ENCODE assay signal across 8 cellular contexts in the genomic region with DNA sequence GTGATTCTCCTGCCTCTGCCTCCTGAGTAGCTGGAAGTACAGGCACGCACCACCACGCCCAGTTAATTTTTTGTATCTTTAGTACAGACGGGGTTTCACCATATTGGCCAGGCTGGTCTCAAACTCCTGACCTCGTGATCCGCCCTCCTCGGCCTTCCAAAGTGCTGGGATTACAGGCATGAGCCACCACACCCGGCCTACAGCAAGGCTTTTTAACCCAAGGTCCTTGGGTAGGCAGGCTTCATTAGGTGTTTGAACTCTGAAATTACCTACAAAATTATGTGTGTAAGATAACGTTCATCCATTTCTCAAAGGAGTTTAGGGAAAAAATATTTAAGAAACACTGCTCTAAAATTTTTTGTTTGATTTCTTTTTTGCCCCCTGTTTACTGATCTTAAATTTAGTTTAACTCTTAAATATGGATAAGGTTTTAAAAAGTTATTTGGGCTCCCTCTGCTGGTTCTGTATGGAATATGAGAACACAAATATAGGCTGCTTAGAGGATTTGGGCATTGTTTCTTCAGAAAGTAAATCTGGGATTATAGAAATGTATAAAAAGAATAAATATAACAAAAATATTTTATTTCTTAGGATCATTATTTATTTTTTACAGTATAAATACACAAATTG.
DNase-seq lines count a peak whose midpoint lies in the region; ATAC-seq, FAIRE-seq and TF ChIP-seq lines count a peak whose summit lies in the region.

No MANE protein-coding gene starts in this region.

- no peak overlapping the region for H2BK120ac ChIP-seq in neuronal stem cell (ENCODE audit: low read depth, low read length)

- no peaks in the 10 kb centered on the region for H3K27me3 ChIP-seq in Loucy (ENCODE audit: insufficient read depth, low read length, poor library complexity, severe bottlenecking)
- H3K27me3 ChIP-seq in adrenal gland: no peaks in the 10 kb centered on the region
- no peaks in the 10 kb centered on the region for H3K27me3 ChIP-seq in keratinocyte (ENCODE audit: control insufficient read depth, extremely low read depth, insufficient read depth, low read length)
- H3K27me3 ChIP-seq in neuronal stem cell (ENCODE audit: control insufficient read depth in 3 of 3, insufficient read depth in 3 of 3, low read depth in 1 of 3, low read length in 3 of 3): no peaks in the 10 kb centered on the region

- no peaks in the 10 kb centered on the region for H3K79me2 ChIP-seq in Loucy (ENCODE audit: insufficient read depth, low read length)
- H3K79me2 ChIP-seq in keratinocyte (ENCODE audit: control insufficient read depth, insufficient read depth, low read length): no peaks in the 10 kb centered on the region

- no peak overlapping the region for H3K18ac ChIP-seq in neuronal stem cell (ENCODE audit: low read length)

- no peak overlapping the region for H4K8ac ChIP-seq in neuronal stem cell (ENCODE audit: low read depth, low read length)

- ATAC-seq in GM21390 (IDR thresholded peaks at IDR 0.05; ENCODE audit: unreplicated experiment): no peak

- no peak overlapping the region for H2BK5ac ChIP-seq in neuronal stem cell (ENCODE audit: low read length)

- no peaks in the 10 kb centered on the region for H3K9me2 ChIP-seq in Loucy (replicated peaks; ENCODE audit: low read depth, low read length)

- no peaks in the 10 kb centered on the region for H3K9me1 ChIP-seq in keratinocyte (ENCODE audit: control insufficient read depth, extremely low read depth, insufficient read depth, low read length)

- intact Hi-C loops in adrenal gland (cut with DNase I): loop anchor here (10.0 kb wide), 3 partner anchors 82 to 732 kb away; no protein-coding TSS in a partner anchor

- H3K9ac ChIP-seq in Loucy (ENCODE audit: low read depth, low read length, poor library complexity, severe bottlenecking): no peak overlapping the region
- no peak overlapping the region for H3K9ac ChIP-seq in keratinocyte (ENCODE audit: control insufficient read depth, extremely low read depth, insufficient read depth, low read length)
- no peak overlapping the region for H3K9ac ChIP-seq in neuronal stem cell (ENCODE audit: low read depth, low read length, poor library complexity)

- no peak overlapping the region for H3K14ac ChIP-seq in neuronal stem cell (ENCODE audit: low read length)

- H3K4me1 ChIP-seq in Loucy (ENCODE audit: insufficient read depth, low read length, poor library complexity, severe bottlenecking) (no peaks in the 10 kb centered on the region), adrenal gland (replicated peaks in 1 of 2) (peaks cover 0 to 8% of the 10 kb centered on the region in 2 donors), keratinocyte (ENCODE audit: control insufficient read depth, extremely low read depth, insufficient read depth, low read length) (no peaks in the 10 kb centered on the region), neuronal stem cell (ENCODE audit: control insufficient read depth in 2 of 2, insufficient read depth in 1 of 2, low read depth in 1 of 2, low read length in 2 of 2) (no peaks in the 10 kb centered on the region)

- no peak overlapping the region for H3K23ac ChIP-seq in neuronal stem cell (ENCODE audit: low read depth, low read length, poor library complexity)

- DNase-seq in NCI-H2029 treated with DMSO at 0.1 percent for 48 hours (lab: John Stamatoyannopoulos, UW) (peak; percentile 16), NCI-H2029 (lab: John Stamatoyannopoulos, UW) (no peak), adrenal gland (no peak), keratinocyte (ENCODE audit: low read depth, low spot score) (no peak), neuronal stem cell (ENCODE audit: low spot score) (no peak), SHP77 treated with DMSO at 0.1 percent for 48 hours (lab: John Stamatoyannopoulos, UW) (no peak)

- WGBS in adrenal gland, 4 donors: 55 to 64% (median 60%) methylated on average over 8 of the region's 8 CpGs
- WGBS in neuronal stem cell (ENCODE audit: extremely low coverage in 2 of 2, insufficient read length in 2 of 2, insufficient replicate concordance in 1 of 2), 2 donors: no CpG with 5 or more reads among the region's 8 CpGs

- no peak for FAIRE-seq in keratinocyte (lab: Jason Lieb, UNC)

- no peaks in the 10 kb centered on the region for H3K79me1 ChIP-seq in neuronal stem cell (ENCODE audit: low read depth, low read length)

- no peak overlapping the region for H2BK15ac ChIP-seq in neuronal stem cell (ENCODE audit: low read length)

- TF ChIP-seq POLR2A in adrenal gland (IDR thresholded peaks at IDR 0.05): no peak

- no peaks in the 10 kb centered on the region for H4K20me1 ChIP-seq in Loucy (ENCODE audit: insufficient read depth, low read length, poor library complexity, severe bottlenecking)
- H4K20me1 ChIP-seq in keratinocyte (ENCODE audit: control insufficient read depth, extremely low read depth, insufficient read depth, low read length): no peaks in the 10 kb centered on the region

- H3K4me3 ChIP-seq in Loucy (ENCODE audit: low read length, poor library complexity, severe bottlenecking) (no peak overlapping the region), adrenal gland (no peak overlapping the region), keratinocyte (ENCODE audit: control insufficient read depth in 2 of 3, extremely low read depth in 1 of 3, insufficient read depth in 2 of 3, low read depth in 1 of 3, low read length in 3 of 3) (no peak overlapping the region), neuronal stem cell (ENCODE audit: low read length in 2 of 2) (no peak overlapping the region)

- no peak overlapping the region for H4K91ac ChIP-seq in neuronal stem cell (ENCODE audit: low read depth, low read length, poor library complexity)

- no peak overlapping the region for H3K4ac ChIP-seq in neuronal stem cell (ENCODE audit: low read length)

- no peak overlapping the region for H2AFZ ChIP-seq in Loucy (ENCODE audit: low read length)
- H2AFZ ChIP-seq in keratinocyte (ENCODE audit: control insufficient read depth, low read length): no peak overlapping the region
- H2AFZ ChIP-seq in neuronal stem cell (ENCODE audit: low read length): no peak overlapping the region

- H2BK12ac ChIP-seq in neuronal stem cell (ENCODE audit: low read length): no peak overlapping the region

- H3K36me3 ChIP-seq in Loucy (ENCODE audit: insufficient read depth, low read length) (peaks cover 38% of the 10 kb centered on the region; the same call in 1 of the 2 replicates), adrenal gland (replicated peaks in 1 of 2) (peaks cover 0 to 41% of the 10 kb centered on the region in 2 donors), keratinocyte (ENCODE audit: control insufficient read depth in 2 of 2, extremely low read depth in 1 of 2, insufficient read depth in 2 of 2, low read length in 2 of 2) (peaks cover 28 to 29% of the 10 kb centered on the region in 2 experiments), neuronal stem cell (replicated peaks in 1 of 2; ENCODE audit: control insufficient read depth in 2 of 2, insufficient read depth in 2 of 2, low read length in 2 of 2) (peaks cover 22 to 86% of the 10 kb centered on the region in 2 donors)

- no peaks in the 10 kb centered on the region for H3K9me3 ChIP-seq in Loucy (ENCODE audit: insufficient read depth, low read depth, low read length)
- no peaks in the 10 kb centered on the region for H3K9me3 ChIP-seq in adrenal gland (replicated peaks in 1 of 3)
- no peaks in the 10 kb centered on the region for H3K9me3 ChIP-seq in keratinocyte (ENCODE audit: control insufficient read depth, low read depth, low read length)
- H3K9me3 ChIP-seq in neuronal stem cell (replicated peaks in 1 of 2; ENCODE audit: control insufficient read depth in 2 of 2, insufficient read depth in 1 of 2, low read depth in 1 of 2, low read length in 2 of 2): no peaks in the 10 kb centered on the region

- H2AK5ac ChIP-seq in neuronal stem cell (ENCODE audit: low read depth, low read length): no peak overlapping the region

- H3K27ac ChIP-seq in adrenal gland: peak overlapping the region in 1 of 5 donors; percentile 10
- H3K27ac ChIP-seq in keratinocyte (ENCODE audit: control insufficient read depth, insufficient read depth, low read length): no peak overlapping the region
- no peak overlapping the region for H3K27ac ChIP-seq in neuronal stem cell (replicated peaks; ENCODE audit: low read length)

- H3F3A ChIP-seq in Loucy (ENCODE audit: low read depth): no peaks in the 10 kb centered on the region

- H3K4me2 ChIP-seq in Loucy (ENCODE audit: low read depth, low read length, poor library complexity, severe bottlenecking) (no peak overlapping the region), keratinocyte (ENCODE audit: control insufficient read depth, extremely low read depth, insufficient read depth, low read depth, low read length) (no peak overlapping the region), neuronal stem cell (ENCODE audit: insufficient read depth, low read length, poor library complexity, severe bottlenecking) (no peak overlapping the region)

- TF ChIP-seq CTCF in Loucy (conservative IDR thresholded peaks at IDR 0.05; ENCODE audit: low read length) (peak; percentile 76), adrenal gland (IDR thresholded peaks at IDR 0.05) (peak; percentile 27 to 71 (median 49)), keratinocyte (optimal IDR thresholded peaks at IDR 0.05 in 1 of 3, IDR thresholded peaks at IDR 0.05 in 1 of 3, conservative IDR thresholded peaks at IDR 0.05 in 1 of 3; ENCODE audit: extremely low read depth in 1 of 3, insufficient read depth in 2 of 3, low read length in 3 of 3) (peak in 2 of 3 experiments; percentile 23 to 29)

- dilution Hi-C loops in keratinocyte (cut with MboI; ENCODE audit: extremely low pct_ligation_motif_present, low sequenced_read_pairs): no loop called here

Comparison
In these comparisons a context has a peak if more than half of its experiments do, and no peak if none do; other contexts are left out.
1. CTCF ChIP-seq: peak in every context shown above with its lines; median percentile 76 in Loucy; 49 in adrenal gland; 26 in keratinocyte.